In genomic region chr11:35305670-35306382, GRCh38 we compare ENCODE assay signal across 9 cellular contexts.
A peak's percentile ranks its signal among the peaks of the same experiment; 100 is the strongest.
DNase-seq lines count a peak whose midpoint lies in the region; ATAC-seq and TF ChIP-seq lines count a peak whose summit lies in the region.
"Had no signal": no experiment of that assay in that cellular context is flagged by ENCODE, and none has a peak within 500 bp of the region (broad histone marks: within the 10 kb centered on the region; RNA-seq: fewer than 3 reads in every experiment).

No MANE protein-coding gene starts in this region.

- no peak overlapping the region for H2BK5ac ChIP-seq in mesenchymal stem cell (ENCODE audit: low read depth, low read length, poor library complexity, severe bottlenecking)

- no peak overlapping the region for H4K8ac ChIP-seq in mesenchymal stem cell (ENCODE audit: low read length)

- no peak overlapping the region for H3K4me3 ChIP-seq in heart right ventricle
- no peak overlapping the region for H3K4me3 ChIP-seq in right cardiac atrium (ENCODE audit: low read length)
- H3K4me3 ChIP-seq in cardiac fibroblast (replicated peaks in 1 of 2; ENCODE audit: low read depth in 2 of 2, low read length in 2 of 2) = no peak overlapping the region
- H3K4me3 ChIP-seq in mesenchymal stem cell (ENCODE audit: insufficient read depth in 1 of 2, low read depth in 1 of 2, low read length in 2 of 2) = no peak overlapping the region

- H4K91ac ChIP-seq in mesenchymal stem cell (ENCODE audit: low read length) = no peak overlapping the region

- H3K4me2 ChIP-seq in mesenchymal stem cell (ENCODE audit: low read length, poor library complexity, severe bottlenecking) = no peak overlapping the region

- H2AK5ac ChIP-seq in mesenchymal stem cell (ENCODE audit: low read length, severe bottlenecking) = no peak overlapping the region

- no peaks in the 10 kb centered on the region for H3K36me3 ChIP-seq in heart right ventricle
- peaks cover 0 to 53% of the 10 kb centered on the region in 2 experiments for H3K36me3 ChIP-seq in mesenchymal stem cell (ENCODE audit: control insufficient read depth in 1 of 2, insufficient read depth in 2 of 2, low read depth in 1 of 2, low read length in 2 of 2)

- no peak overlapping the region for H3K23ac ChIP-seq in mesenchymal stem cell (ENCODE audit: low read length in 2 of 2)

- H3K27ac Mint-ChIP-seq in T-cell (peak overlapping the region; percentile 80 to 89), glutamatergic neuron (ENCODE audit: unreplicated experiment) (no peak overlapping the region)

- POLR2A ChIA-PET in T-cell (lab: Charles Lee) = interaction anchor here (0.5 to 1.4 kb wide), 4 partner anchors 75 to 166 kb away, joined by 4 to 5 read pairs (median 4); no protein-coding TSS in a partner anchor

- peak overlapping the region; percentile 91 for H3K9ac ChIP-seq in mesenchymal stem cell (ENCODE audit: low read length)

- no peaks in the 10 kb centered on the region for H3K9me3 Mint-ChIP-seq in T-cell
- peaks cover 6% of the 10 kb centered on the region for H3K9me3 Mint-ChIP-seq in glutamatergic neuron (ENCODE audit: unreplicated experiment)

- H3K4me1 ChIP-seq in heart right ventricle = peaks cover 0 to 70% (median 0%) of the 10 kb centered on the region in 9 donors
- H3K4me1 ChIP-seq in right cardiac atrium (ENCODE audit: control insufficient read depth, insufficient read depth, low read length) = no peaks in the 10 kb centered on the region
- H3K4me1 ChIP-seq in mesenchymal stem cell (ENCODE audit: control insufficient read depth, insufficient read depth, low read depth, low read length) = no peaks in the 10 kb centered on the region

- no peak overlapping the region for H2AFZ ChIP-seq in mesenchymal stem cell (ENCODE audit: low read depth, low read length)

- no peaks in the 10 kb centered on the region for H3K27me3 Mint-ChIP-seq in T-cell
- H3K27me3 Mint-ChIP-seq in glutamatergic neuron (ENCODE audit: unreplicated experiment) = peaks cover 3% of the 10 kb centered on the region

- TF ChIP-seq CTCF in heart right ventricle (IDR thresholded peaks at IDR 0.05) (peak in 5 of 9 donors; percentile 38 to 57 (median 52)), cardiac fibroblast (IDR thresholded peaks at IDR 0.05; ENCODE audit: low read depth, low read length) (peak; percentile 41), glutamatergic neuron (IDR thresholded peaks at IDR 0.05; ENCODE audit: partially characterized antibody, unreplicated experiment) (no peak)

- peak in 7 of 8 donors; percentile 44 to 69 (median 56) for ATAC-seq in heart right ventricle
- no peak for ATAC-seq in right cardiac atrium
- peak; percentile 45 for ATAC-seq in HG03442 (IDR thresholded peaks at IDR 0.05; ENCODE audit: unreplicated experiment)
- peak; percentile 58 to 85 (median 78) for ATAC-seq in T-cell (replicated peaks in 1 of 4)
- ATAC-seq in GM21423 (IDR thresholded peaks at IDR 0.05; ENCODE audit: unreplicated experiment) = no peak

- H3K18ac ChIP-seq in mesenchymal stem cell (ENCODE audit: low read depth in 1 of 2, low read length in 2 of 2) = peak overlapping the region; percentile 65 to 81

- peak overlapping the region; percentile 88 for H2BK15ac ChIP-seq in mesenchymal stem cell (ENCODE audit: low read depth, poor library complexity, severe bottlenecking)

- no peak overlapping the region for H3K14ac ChIP-seq in mesenchymal stem cell (ENCODE audit: low read length in 2 of 2)

- H3K27me3 ChIP-seq in heart right ventricle (no peaks in the 10 kb centered on the region), right cardiac atrium (ENCODE audit: control insufficient read depth, insufficient read depth) (no peaks in the 10 kb centered on the region), mesenchymal stem cell (ENCODE audit: control insufficient read depth in 1 of 2, insufficient read depth in 1 of 2, low read length in 2 of 2) (peaks cover 0 to 6% of the 10 kb centered on the region in 2 experiments)

- H2BK12ac ChIP-seq in mesenchymal stem cell (ENCODE audit: low read length in 2 of 2) = peak overlapping the region; percentile 43 to 57

- intact Hi-C loops in heart right ventricle (cut with DNase I) = no loop called here
- intact Hi-C loops in right cardiac atrium (cut with DNase I) = no loop called here

- CTCF ChIA-PET in T-cell (lab: Charles Lee) = interaction anchor here (0.6 to 2.2 kb wide), 37 partner anchors 8 to 1207 kb away, joined by 3 to 13 read pairs (median 4); no protein-coding TSS in a partner anchor

- H3K4ac ChIP-seq in mesenchymal stem cell (ENCODE audit: low read depth in 1 of 2, low read length in 2 of 2) = peak overlapping the region in 1 of 2 experiments; percentile 57

- no peaks in the 10 kb centered on the region for H3K9me3 ChIP-seq in heart right ventricle
- no peaks in the 10 kb centered on the region for H3K9me3 ChIP-seq in right cardiac atrium (ENCODE audit: control insufficient read depth, low read length)
- H3K9me3 ChIP-seq in mesenchymal stem cell (ENCODE audit: control insufficient read depth, low read length) = no peaks in the 10 kb centered on the region

- peak overlapping the region in 1 of 10 donors; percentile 81 for H3K27ac ChIP-seq in heart right ventricle
- no peak overlapping the region for H3K27ac ChIP-seq in right cardiac atrium (ENCODE audit: low read length)
- H3K27ac ChIP-seq in mesenchymal stem cell (ENCODE audit: low read length, poor library complexity, severe bottlenecking) = no peak overlapping the region
- H3K27ac ChIP-seq: epithelial cell of prostate had no signal

- DNase-seq in heart right ventricle = no peak
- DNase-seq in right cardiac atrium = no peak
- peak in 31 of 34 experiments; percentile 6 to 53 (median 25) for DNase-seq in T-cell
- DNase-seq in cardiac fibroblast (ENCODE audit: low read depth in 2 of 2) = peak; percentile 53 to 70
- DNase-seq in mesenchymal stem cell = peak; percentile 64
- no peak for DNase-seq in glutamatergic neuron

- H3K4me3 Mint-ChIP-seq in T-cell (peak overlapping the region; percentile 5 to 69 (median 68)), glutamatergic neuron (ENCODE audit: unreplicated experiment) (no peak overlapping the region)

- no peak overlapping the region for H2BK120ac ChIP-seq in mesenchymal stem cell (ENCODE audit: low read depth, low read length)

- H3K79me1 ChIP-seq in mesenchymal stem cell (replicated peaks; ENCODE audit: low read length, poor library complexity, severe bottlenecking) = no peaks in the 10 kb centered on the region

- WGBS in heart right ventricle, 2 donors = 68 to 74% methylated on average over 14 of the region's 14 CpGs
- WGBS in right cardiac atrium = 75% methylated on average over 14 of the region's 14 CpGs
- 84% methylated on average over 14 of the region's 14 CpGs for whole genome bisulfite sequencing in mesenchymal stem cell

- H3K4me1 Mint-ChIP-seq in T-cell = peaks cover 23 to 34% (median 25%) of the 10 kb centered on the region in 3 donors
- H3K4me1 Mint-ChIP-seq in glutamatergic neuron (ENCODE audit: low read depth, unreplicated experiment) = peaks cover 7% of the 10 kb centered on the region

- H3K36me3 Mint-ChIP-seq in T-cell = no peaks in the 10 kb centered on the region
- H3K36me3 Mint-ChIP-seq in glutamatergic neuron (ENCODE audit: unreplicated experiment) = peaks cover 5% of the 10 kb centered on the region

Comparison
In these comparisons a context has a peak if more than half of its experiments do, and no peak if none do; other contexts are left out.
1. ATAC-seq: peak in heart right ventricle (7 of 8), HG03442 (single experiment) and T-cell (4 of 4); none in right cardiac atrium (0 of 2) and GM21423 (single experiment).
2. DNase-seq: peak in T-cell (31 of 34), cardiac fibroblast (2 of 2) and mesenchymal stem cell (single experiment); none in heart right ventricle (0 of 2), right cardiac atrium (0 of 3) and glutamatergic neuron (single experiment).